Comparison of ENCODE assay signal across 9 cellular contexts in genomic region chrX:78042601-78043000, GRCh38.
"Had no signal": no experiment of that assay in that cellular context is flagged by ENCODE, and none has a peak within 500 bp of the region (broad histone marks: within the 10 kb centered on the region; RNA-seq: fewer than 3 reads in every experiment).

No MANE protein-coding gene starts in this region.

- H3K36me3 ChIP-seq: HAP-1 had no signal

- H3K27me3 Mint-ChIP-seq: IgD-negative memory B cell had no signal

- ATAC-seq: HCT116, HepG2 had no signal

- H3K27ac Mint-ChIP-seq: HFFc6, IgD-negative memory B cell had no signal

- H3K9me3 Mint-ChIP-seq: HFFc6, IgD-negative memory B cell had no signal

- H3K27ac ChIP-seq: GM23248, HL-60 had no signal

- H2AFZ ChIP-seq: GM23248 had no signal

- H3K4me3 Mint-ChIP-seq: HFFc6, IgD-negative memory B cell had no signal

- H3K9me3 ChIP-seq: HAP-1 had no signal

- H3K4me1 ChIP-seq: HAP-1 had no signal

- FAIRE-seq: HepG2 had no signal

- H3K4me1 Mint-ChIP-seq: IgD-negative memory B cell had no signal

- H3K9ac ChIP-seq: GM23248 had no signal

- DNase-seq: GM23248, GOT3, H7, HFFc6 had no signal

- H3K4me3 ChIP-seq: GM23248, HAP-1 had no signal
